In the genomic region with DNA sequence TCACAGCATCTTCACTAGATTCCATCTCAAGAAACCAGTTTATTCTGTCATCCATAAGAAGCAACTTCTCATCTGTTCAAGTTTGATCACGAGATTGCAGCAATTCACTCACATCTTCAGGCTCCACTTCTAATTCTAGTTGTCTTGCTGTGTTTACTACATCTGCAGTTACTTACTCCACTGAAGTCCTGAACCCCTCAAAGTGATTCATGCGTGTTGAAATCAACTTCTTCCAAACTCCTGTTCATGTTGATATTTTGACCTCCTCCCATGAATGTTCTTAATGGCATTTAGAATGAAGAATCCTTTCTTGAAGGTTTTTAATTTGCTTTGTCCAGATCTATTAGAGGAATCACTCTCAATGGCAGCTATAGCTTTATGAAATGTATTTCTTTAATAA, we compare ENCODE assay signal across 20 cellular contexts.
"Had no signal": no experiment of that assay in that cellular context is flagged by ENCODE, and none has a peak within 500 bp of the region (broad histone marks: within the 10 kb centered on the region; RNA-seq: fewer than 3 reads in every experiment).

No MANE protein-coding gene starts in this region.

- H3K27me3 Mint-ChIP-seq: dendritic cell treated with granulocyte-macrophage colony-stimulating factor and Interleukin-4, amounts not matched to agents 40 ng/mL and 50 ng/mL, for 4 days; memory B cell; type B pancreatic cell had no signal

- H3K27ac ChIP-seq: foreskin keratinocyte, left ventricle myocardium inferior, lower lobe of right lung, ovary, thyroid gland had no signal

- H3K4me3 ChIP-seq: left ventricle myocardium inferior, lower lobe of right lung, ovary, smooth muscle cell, thyroid gland had no signal

- H3K36me3 Mint-ChIP-seq: memory B cell had no signal

- H3K9me3 ChIP-seq: lower lobe of right lung, ovary, thyroid gland had no signal

- H3K27ac Mint-ChIP-seq: dendritic cell treated with granulocyte-macrophage colony-stimulating factor and Interleukin-4, amounts not matched to agents 40 ng/mL and 50 ng/mL, for 4 days; immature natural killer cell; memory B cell; mesothelial cell of epicardium; natural killer cell; type B pancreatic cell had no signal

- ATAC-seq: foreskin keratinocyte, left cardiac atrium, lower lobe of right lung, natural killer cell, right cardiac atrium had no signal

- H3K4me1 ChIP-seq: lower lobe of right lung had no signal

- H3K4me2 ChIP-seq: smooth muscle cell had no signal

- H3K4me3 Mint-ChIP-seq: dendritic cell treated with granulocyte-macrophage colony-stimulating factor and Interleukin-4, amounts not matched to agents 40 ng/mL and 50 ng/mL, for 4 days; immature natural killer cell; memory B cell; mesothelial cell of epicardium; natural killer cell; neural crest cell; type B pancreatic cell had no signal

- H3K36me3 ChIP-seq: left ventricle myocardium inferior, lower lobe of right lung, ovary, thyroid gland had no signal

- H3K27me3 ChIP-seq: foreskin keratinocyte, ovary, thyroid gland had no signal

- DNase-seq: erythroblast; foreskin keratinocyte; immature natural killer cell; kidney; left cardiac atrium; left ventricle myocardium inferior; lower lobe of right lung; natural killer cell; nucleus accumbens; ovary; right cardiac atrium; stimulated activated CD4-positive, alpha-beta T cell treated with anti-CD3 and anti-CD28 coated beads, Interleukin-2, amount 100 ng/mL, for 48 hours; stimulated activated naive CD4-positive, alpha-beta T cell treated with Interleukin-2 at 50 U/mL for 16 hours; thyroid gland had no signal

- H3K9me3 Mint-ChIP-seq: dendritic cell treated with granulocyte-macrophage colony-stimulating factor and Interleukin-4, amounts not matched to agents 40 ng/mL and 50 ng/mL, for 4 days; memory B cell; natural killer cell had no signal
